Comparison of ENCODE assay signal across 15 cellular contexts in genomic region chr6:23533954-23534725, GRCh38.
A peak's percentile ranks its signal among the peaks of the same experiment; 100 is the strongest.
DNase-seq lines count a peak whose midpoint lies in the region; ATAC-seq, FAIRE-seq and TF ChIP-seq lines count a peak whose summit lies in the region.
"Had no signal": no experiment of that assay in that cellular context is flagged by ENCODE, and none has a peak within 500 bp of the region (broad histone marks: within the 10 kb centered on the region; RNA-seq: fewer than 3 reads in every experiment).

No MANE protein-coding gene starts in this region.

- 38 to 44% methylated on average over 8 of the region's 8 CpGs for WGBS in pancreas, 2 donors

- FAIRE-seq in pancreas (lab: Jason Lieb, UNC), result no peak
- FAIRE-seq: D721Med had no signal

- TF ChIP-seq CTCF in pancreas (IDR thresholded peaks at IDR 0.05), result no peak

- no peaks in the 10 kb centered on the region for H3K9me3 ChIP-seq in pancreas
- H3K9me3 ChIP-seq: HAP-1, stomach had no signal

- no peak for ATAC-seq in pancreas
- no peak for ATAC-seq in stimulated activated naive CD8-positive, alpha-beta T cell treated with anti-CD3 and anti-CD28 coated beads, Interleukin-15, Interleukin-2, amounts not matched to agents 100 U/mL and 50 U/mL, for 24 hours

- no peaks in the 10 kb centered on the region for H3K36me3 ChIP-seq in pancreas
- H3K36me3 ChIP-seq: HAP-1, stomach had no signal

- H3K4me1 ChIP-seq in pancreas, result no peaks in the 10 kb centered on the region
- H3K4me1 ChIP-seq: HAP-1, stomach had no signal

- no peak overlapping the region for H3K27ac ChIP-seq in pancreas
- H3K27ac ChIP-seq: SK-N-MC, stomach had no signal

- no peaks in the 10 kb centered on the region for H3K27me3 ChIP-seq in pancreas
- H3K27me3 ChIP-seq: stomach had no signal

- DNase-seq in DMS79 (lab: John Stamatoyannopoulos, UW) (peak; percentile 47), NCI-H1436 (lab: John Stamatoyannopoulos, UW) (peak; percentile 77), astrocyte of the hippocampus (ENCODE audit: low read depth, low spot score) (peak; percentile 12), medulla oblongata (ENCODE audit: extremely low spot score) (peak; percentile 62), pancreas (no peak), NOMO-1 treated with dmso at 0.1 percent for 144 hours (lab: John Stamatoyannopoulos, UW; ENCODE audit: unreplicated experiment) (no peak), NCI-H446 treated with DMSO at 0.1 percent for 48 hours (lab: John Stamatoyannopoulos, UW) (no peak)
- no peak for DNase-seq in stimulated activated naive CD8-positive, alpha-beta T cell treated with anti-CD3 and anti-CD28 coated beads, Interleukin-15, Interleukin-2, amounts not matched to agents 100 U/mL and 50 U/mL, for 24 hours
- DNase-seq: activated effector memory CD4-positive, alpha-beta T cell treated with Interleukin-2 at 50 U/mL for 16 hours; KBM-7; NCI-H1694; stomach had no signal

- no peak overlapping the region for H3K4me3 ChIP-seq in pancreas
- H3K4me3 ChIP-seq: HAP-1, SK-N-MC, stomach had no signal

- intact Hi-C loops in pancreas (cut with DNase I), result no loop called here

Comparison
In these comparisons a context has a peak if more than half of its experiments do, and no peak if none do; other contexts are left out.
1. DNase-seq: peak in DMS79 (single experiment), NCI-H1436 (single experiment), astrocyte of the hippocampus (single experiment) and medulla oblongata (single experiment); none in pancreas (0 of 6), stimulated activated naive CD8-positive, alpha-beta T cell treated with anti-CD3 and anti-CD28 coated beads, Interleukin-15, Interleukin-2, amounts not matched to agents 100 U/mL and 50 U/mL, for 24 hours (single experiment), NOMO-1 treated with dmso at 0.1 percent for 144 hours (single experiment) and NCI-H446 treated with DMSO at 0.1 percent for 48 hours (single experiment).